18 cellular contexts compared by ENCODE assay signal in genomic region chr1:201884472-201884871, GRCh38. TPM values are rescaled to one million over a fixed set of nuclear protein-coding genes. Genes with fewer than 3 reads are reported as not detected.
DNase-seq lines count a peak whose midpoint lies in the region; ATAC-seq and TF ChIP-seq lines count a peak whose summit lies in the region.
"Had no signal": no experiment of that assay in that cellular context is flagged by ENCODE, and none has a peak within 500 bp of the region (broad histone marks: within the 10 kb centered on the region; RNA-seq: fewer than 3 reads in every experiment).

No MANE protein-coding gene starts in this region.

- peaks cover 43% of the 10 kb centered on the region for H3K4me1 ChIP-seq in adipocyte (ENCODE audit: control insufficient read depth, insufficient read depth, low read length)
- H3K4me1 ChIP-seq in left ventricle myocardium inferior = peaks cover 77% of the 10 kb centered on the region
- peaks cover 38% of the 10 kb centered on the region for H3K4me1 ChIP-seq in testis
- H3K4me1 ChIP-seq in mucosa of descending colon (ENCODE audit: low read depth) = peaks cover 6% of the 10 kb centered on the region

- CTCF ChIA-PET in activated CD4-positive, alpha-beta T cell treated with anti-CD3 and anti-CD28 coated beads, Interleukin-2, amount 10 ng/mL, durations not matched to agents 7 days and 5 days (lab: Charles Lee) = interaction anchor here (1.1 to 6.1 kb wide), 3 partner anchors 11 to 41 kb away, joined by 3 to 57 read pairs (median 11); no protein-coding TSS in a partner anchor

- TF ChIP-seq POLR2A in testis (IDR thresholded peaks at IDR 0.05) = no peak

- H3K27me3 Mint-ChIP-seq in activated CD4-positive, alpha-beta T cell treated with anti-CD3 and anti-CD28 coated beads, Interleukin-2, amount 10 ng/mL, durations not matched to agents 7 days and 5 days = peaks cover 22% of the 10 kb centered on the region

- no peak for TF ChIP-seq CTCF in left ventricle myocardium inferior (IDR thresholded peaks at IDR 0.05; ENCODE audit: borderline replicate concordance)
- TF ChIP-seq CTCF in testis (IDR thresholded peaks at IDR 0.05) = no peak
- no peak for TF ChIP-seq CTCF in mucosa of descending colon (IDR thresholded peaks at IDR 0.05)

- H3K36me3 ChIP-seq in adipocyte (ENCODE audit: control insufficient read depth, insufficient read depth, low read length, severe bottlenecking) = no peaks in the 10 kb centered on the region
- no peaks in the 10 kb centered on the region for H3K36me3 ChIP-seq in left ventricle myocardium inferior
- H3K36me3 ChIP-seq in testis (ENCODE audit: low read depth, missing control alignments) = no peaks in the 10 kb centered on the region
- H3K36me3 ChIP-seq in mucosa of descending colon (ENCODE audit: low read depth) = no peaks in the 10 kb centered on the region
- H3K36me3 ChIP-seq: tibial nerve had no signal

- peak overlapping the region; percentile 8 for H3K4me3 Mint-ChIP-seq in activated CD4-positive, alpha-beta T cell treated with anti-CD3 and anti-CD28 coated beads, Interleukin-2, amount 10 ng/mL, durations not matched to agents 7 days and 5 days
- H3K4me3 Mint-ChIP-seq: CD4-positive, alpha-beta T cell had no signal

- H3K27ac Mint-ChIP-seq in activated CD4-positive, alpha-beta T cell treated with anti-CD3 and anti-CD28 coated beads, Interleukin-2, amount 10 ng/mL, durations not matched to agents 7 days and 5 days = no peak overlapping the region
- H3K27ac Mint-ChIP-seq: CD4-positive, alpha-beta T cell had no signal

- H3K4me1 Mint-ChIP-seq in activated CD4-positive, alpha-beta T cell treated with anti-CD3 and anti-CD28 coated beads, Interleukin-2, amount 10 ng/mL, durations not matched to agents 7 days and 5 days = peaks cover 2% of the 10 kb centered on the region

- no peak for ATAC-seq in mucosa of descending colon
- ATAC-seq: activated CD4-positive, CD25-positive, alpha-beta regulatory T cell treated with anti-CD3 and anti-CD28 coated beads, Interleukin-2, amount 50 U/mL, for 24 hours had no signal

- H3K27me3 ChIP-seq in adipocyte (replicated peaks; ENCODE audit: control insufficient read depth, insufficient read depth, low read length) = no peaks in the 10 kb centered on the region
- no peaks in the 10 kb centered on the region for H3K27me3 ChIP-seq in left ventricle myocardium inferior (ENCODE audit: low read depth)
- no peaks in the 10 kb centered on the region for H3K27me3 ChIP-seq in testis
- H3K27me3 ChIP-seq: tibial nerve had no signal

- H3K36me3 Mint-ChIP-seq in activated CD4-positive, alpha-beta T cell treated with anti-CD3 and anti-CD28 coated beads, Interleukin-2, amount 10 ng/mL, durations not matched to agents 7 days and 5 days (ENCODE audit: low read depth) = no peaks in the 10 kb centered on the region

- H3K27ac ChIP-seq in left ventricle myocardium inferior (replicated peaks) (peak overlapping the region; percentile 90), testis (peak overlapping the region; percentile 40 to 63)

- H3K9ac ChIP-seq in adipocyte (ENCODE audit: low read length) = peak overlapping the region; percentile 24

- H3K9me3 Mint-ChIP-seq in activated CD4-positive, alpha-beta T cell treated with anti-CD3 and anti-CD28 coated beads, Interleukin-2, amount 10 ng/mL, durations not matched to agents 7 days and 5 days = no peaks in the 10 kb centered on the region
- H3K9me3 Mint-ChIP-seq: CD4-positive, alpha-beta T cell; nephron had no signal

- H3K4me3 ChIP-seq in adipocyte (ENCODE audit: low read length) (no peak overlapping the region), left ventricle myocardium inferior (no peak overlapping the region), testis (no peak overlapping the region), mucosa of descending colon (no peak overlapping the region)
- H3K4me3 ChIP-seq: lung, tibial nerve had no signal

- H3K9me3 ChIP-seq in adipocyte (ENCODE audit: control insufficient read depth, low read length) = no peaks in the 10 kb centered on the region
- H3K9me3 ChIP-seq in left ventricle myocardium inferior (replicated peaks) = no peaks in the 10 kb centered on the region
- no peaks in the 10 kb centered on the region for H3K9me3 ChIP-seq in testis
- no peaks in the 10 kb centered on the region for H3K9me3 ChIP-seq in mucosa of descending colon
- H3K9me3 ChIP-seq: tibial nerve had no signal

- WGBS in testis, 2 donors = 38 to 67% methylated on average over 1 of the region's 1 CpG

- DNase-seq in activated CD4-positive, alpha-beta T cell treated with anti-CD3 and anti-CD28 coated beads, Interleukin-2, amount 10 ng/mL, durations not matched to agents 7 days and 5 days = no peak
- no peak for DNase-seq in activated CD4-positive, alpha-beta T cell treated with anti-CD3 and anti-CD28 coated beads for 1 hour
- DNase-seq in adipocyte (ENCODE audit: low read depth) (no peak), left ventricle myocardium inferior (peak; percentile 56), testis (peak; percentile 12), mucosa of gallbladder (ENCODE audit: low spot score) (no peak), mucosa of descending colon (no peak), GM03348 (ENCODE audit: low spot score) (no peak)
- DNase-seq: activated naive CD4-positive, alpha-beta T cell; CD4-positive, alpha-beta T cell; effector memory CD4-positive, alpha-beta T cell; NCI-H1694; stimulated activated CD4-positive, alpha-beta T cell treated with anti-CD3 and anti-CD28 coated beads, Interleukin-2, amount 100 ng/mL, for 48 hours; stimulated activated CD8-positive, alpha-beta memory T cell treated with anti-CD3 and anti-CD28 coated beads, Interleukin-4, amount 100 ng/mL, for 48 hours had no signal

- intact Hi-C loops in left ventricle myocardium inferior (cut with micrococcal nuclease) = no loop called here
- intact Hi-C loops in testis (cut with DNase I; ENCODE audit: low total_unique reads) = no loop called here
- intact Hi-C loops in mucosa of descending colon (cut with DNase I, micrococcal nuclease) = loop anchor here in 1 of 2 donors (5.0 kb wide), 1 partner anchor 88 kb away; no protein-coding TSS in a partner anchor

- POLR2A ChIA-PET in activated CD4-positive, alpha-beta T cell treated with anti-CD3 and anti-CD28 coated beads, Interleukin-2, amount 10 ng/mL, durations not matched to agents 7 days and 5 days (lab: Charles Lee) = no interaction called here

RNA-seq across cellular contexts. Expression of gene SHISA4, which starts 4.2 kb away (rescaled TPM):
- under 1 TPM; 0.57 to 0.83 TPM for total RNA-seq in activated CD4-positive, alpha-beta T cell treated with anti-CD3 and anti-CD28 coated beads, Interleukin-2, amount 10 ng/mL, durations not matched to agents 7 days and 5 days
- total RNA-seq in left ventricle myocardium inferior (191 TPM), testis (10 to 100 TPM; 45.5 to 48.0 TPM), mucosa of gallbladder (29.4 TPM), mucosa of descending colon (10 to 100 TPM in 1 of 3 donors, 1 to 10 TPM in 2; 1.2 to 12.4 (median 4.0) TPM)
- 32.6 TPM for polyA plus RNA-seq in testis (ENCODE audit: insufficient read depth, low read depth, low replicate concordance)

RNA-seq across cellular contexts. Expression of gene IPO9, which starts 55.5 kb away (rescaled TPM):
- total RNA-seq in activated CD4-positive, alpha-beta T cell treated with anti-CD3 and anti-CD28 coated beads, Interleukin-2, amount 10 ng/mL, durations not matched to agents 7 days and 5 days = 10 to 100 TPM; 47.9 to 52.4 TPM
- total RNA-seq in left ventricle myocardium inferior (20.1 TPM), testis (10 to 100 TPM; 29.4 to 30.5 TPM), mucosa of gallbladder (35.0 TPM), mucosa of descending colon (10 to 100 TPM; 25.9 to 33.9 (median 28.4) TPM)
- 33.0 TPM for polyA plus RNA-seq in testis (ENCODE audit: insufficient read depth, low read depth, low replicate concordance)

Comparison
In these comparisons a context has a peak if more than half of its experiments do, and no peak if none do; other contexts are left out.
1. DNase-seq: peak in left ventricle myocardium inferior (single experiment) and testis (single experiment); none in activated CD4-positive, alpha-beta T cell treated with anti-CD3 and anti-CD28 coated beads, Interleukin-2, amount 10 ng/mL, durations not matched to agents 7 days and 5 days (single experiment), activated CD4-positive, alpha-beta T cell treated with anti-CD3 and anti-CD28 coated beads for 1 hour (single experiment), adipocyte (single experiment), mucosa of gallbladder (single experiment), mucosa of descending colon (0 of 3) and GM03348 (single experiment).